17 cellular contexts compared by ENCODE assay signal in the genomic region with DNA sequence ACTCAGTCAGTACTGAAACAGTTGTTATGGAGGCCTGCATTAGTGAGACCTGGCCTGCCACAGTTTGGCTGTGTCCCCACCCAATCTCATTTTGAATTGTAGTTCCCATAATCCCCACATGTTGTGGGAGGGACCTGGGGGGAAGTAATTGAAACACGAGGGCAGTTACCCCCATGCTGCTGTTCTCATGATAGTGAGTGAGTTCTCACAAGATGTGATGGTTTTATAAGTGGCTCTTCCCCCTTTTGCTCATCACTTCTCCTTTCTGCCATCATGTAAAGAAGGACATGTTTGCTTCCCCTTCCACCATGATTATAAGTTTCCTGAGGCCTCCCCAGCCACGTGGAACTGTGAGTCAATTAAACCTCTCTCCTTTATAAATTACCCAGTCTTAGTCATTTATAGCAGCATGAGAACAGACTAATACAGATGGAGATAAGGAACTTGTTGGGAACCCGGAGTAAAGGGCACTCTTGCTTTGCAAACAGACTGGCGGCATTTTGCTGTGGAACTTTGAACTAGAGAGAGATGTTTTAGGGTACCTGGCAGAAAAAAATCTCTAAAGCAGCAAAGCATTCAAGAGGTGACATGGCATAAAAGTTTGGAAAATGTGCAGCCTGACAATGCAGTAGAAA. TPM values are rescaled to one million over a fixed set of nuclear protein-coding genes. Genes with fewer than 3 reads are reported as not detected.
"Had no signal": no experiment of that assay in that cellular context is flagged by ENCODE, and none has a peak within 500 bp of the region (broad histone marks: within the 10 kb centered on the region; RNA-seq: fewer than 3 reads in every experiment).

No MANE protein-coding gene starts in this region.

RNA-seq across cellular contexts. Expression of a gene that starts 14.1 kb away (rescaled TPM):
- total RNA-seq: activated CD4-positive, alpha-beta memory T cell treated with anti-CD3 and anti-CD28 coated beads for 36 hours; activated CD4-positive, alpha-beta T cell treated with anti-CD3 and anti-CD28 coated beads for 36 hours; activated CD8-positive, alpha-beta memory T cell treated with anti-CD3 and anti-CD28 coated beads, Interleukin-2, amount 10 ng/mL, durations not matched to agents 7 days and 5 days; cardiac septum; gastroesophageal sphincter; heart right ventricle; left lobe of liver; mucosa of descending colon; natural killer cell; occipital lobe; posterior vena cava; right atrium auricular region; skeletal muscle tissue; T-helper 1 cell treated with Interleukin-12 subunit alpha and Interleukin-12 subunit beta and Interleukin-4 antibody, amounts not matched to agents 30 ng/mL and 1 ng/mL, for 36 hours; temporal lobe; ureter had no signal
- polyA plus RNA-seq: esophagus, heart right ventricle had no signal
